Comparison of ENCODE assay signal across 28 cellular contexts in genomic region chr2:167859676-167860075, GRCh38.
"Had no signal": no experiment of that assay in that cellular context is flagged by ENCODE, and none has a peak within 500 bp of the region (broad histone marks: within the 10 kb centered on the region; RNA-seq: fewer than 3 reads in every experiment).

No MANE protein-coding gene starts in this region.

- H3K27ac Mint-ChIP-seq: mesothelial cell of epicardium; natural killer cell; stimulated activated naive B cell treated with anti-CD40 and anti-IgM and Interleukin-4, amounts not matched to agents 10 μg/mL and 1 μg/mL and 100 μg/mL, for 72 hours had no signal

- DNase-seq: hippocampal formation; islet precursor cell; left ventricle myocardium inferior; mesendoderm; naive B cell; natural killer cell; nucleus accumbens; pancreas; posterior cingulate gyrus; retina; right cardiac atrium; stimulated activated CD4-positive, alpha-beta T cell treated with anti-CD3 and anti-CD28 coated beads, Interleukin-12 subunit alpha, Interleukin-12 subunit beta, amount 100 ng/mL, for 4 hours; stimulated activated CD4-positive, alpha-beta T cell treated with anti-CD3 and anti-CD28 coated beads, Interleukin-15, amount 100 ng/mL, for 24 hours; stimulated activated CD4-positive, alpha-beta T cell treated with anti-CD3 and anti-CD28 coated beads, Interleukin-2, amount 100 ng/mL, for 24 hours; stimulated activated CD4-positive, alpha-beta T cell treated with anti-CD3 and anti-CD28 coated beads, Interleukin-4, amount 100 ng/mL, for 1 hour; stimulated activated naive B cell treated with anti-CD40 and anti-IgM and Interleukin-4, amounts not matched to agents 10 μg/mL and 1 μg/mL and 100 μg/mL, for 72 hours; stimulated activated naive CD8-positive, alpha-beta T cell treated with anti-CD3 and anti-CD28 coated beads, Interleukin-15, Interleukin-2, amounts not matched to agents 100 U/mL and 50 U/mL, for 24 hours; stomach; testis; thyroid gland; transverse colon; upper lobe of left lung had no signal

- H3K4me3 Mint-ChIP-seq: mesothelial cell of epicardium; naive B cell; natural killer cell; neural crest cell; stimulated activated naive B cell treated with anti-CD40 and anti-IgM and Interleukin-4, amounts not matched to agents 10 μg/mL and 1 μg/mL and 100 μg/mL, for 72 hours had no signal

- H3K27ac ChIP-seq: left ventricle myocardium inferior, pancreas, prostate gland, skin epidermis, stomach, testis, thyroid gland, transverse colon, upper lobe of left lung, vagina had no signal

- H3K9me3 ChIP-seq: left ventricle myocardium inferior, pancreas, prostate gland, stomach, testis, thyroid gland, transverse colon, upper lobe of left lung, vagina had no signal

- H3K36me3 ChIP-seq: left ventricle myocardium inferior, pancreas, prostate gland, stomach, thyroid gland, transverse colon, upper lobe of left lung, vagina had no signal

- ATAC-seq: natural killer cell; pancreas; right cardiac atrium; stimulated activated naive B cell treated with anti-CD40 and anti-IgM and Interleukin-4, amounts not matched to agents 10 μg/mL and 1 μg/mL and 100 μg/mL, for 72 hours; stimulated activated naive CD8-positive, alpha-beta T cell treated with anti-CD3 and anti-CD28 coated beads, Interleukin-15, Interleukin-2, amounts not matched to agents 100 U/mL and 50 U/mL, for 24 hours had no signal

- H3K36me3 Mint-ChIP-seq: mesothelial cell of epicardium; naive B cell; natural killer cell; stimulated activated naive B cell treated with anti-CD40 and anti-IgM and Interleukin-4, amounts not matched to agents 10 μg/mL and 1 μg/mL and 100 μg/mL, for 72 hours had no signal

- H3K4me1 Mint-ChIP-seq: naive B cell, natural killer cell had no signal

- H3K27me3 ChIP-seq: pancreas, stomach, testis, thyroid gland, transverse colon, upper lobe of left lung, vagina had no signal

- H3K4me1 ChIP-seq: left ventricle myocardium inferior, pancreas, prostate gland, testis, thyroid gland, transverse colon, upper lobe of left lung, vagina had no signal

- H3K9me3 Mint-ChIP-seq: naive B cell; natural killer cell; neural crest cell; stimulated activated naive B cell treated with anti-CD40 and anti-IgM and Interleukin-4, amounts not matched to agents 10 μg/mL and 1 μg/mL and 100 μg/mL, for 72 hours had no signal

- H3K27me3 Mint-ChIP-seq: naive B cell had no signal

- H3K4me3 ChIP-seq: left ventricle myocardium inferior, lung, pancreas, prostate gland, skin epidermis, stomach, testis, thyroid gland, transverse colon, upper lobe of left lung, vagina had no signal
